Comparison of ENCODE assay signal across 8 cellular contexts in genomic region chr20:44959896-44960852, GRCh38. TPM values are rescaled to one million over a fixed set of nuclear protein-coding genes. Genes with fewer than 3 reads are reported as not detected.
DNase-seq lines count a peak whose midpoint lies in the region; ATAC-seq and TF ChIP-seq lines count a peak whose summit lies in the region.

Gene TOMM34, minus strand, starts transcription at chr20:44960397. Its CDS starts 64 bp downstream, at chr20:44960333.

- DNase-seq in ELF-1 (ENCODE audit: low read depth, low spot score) (peak; percentile 94), H7 (peak; percentile 98), M059J (ENCODE audit: low read depth) (peak; percentile 96), fibroblast of mammary gland (ENCODE audit: low read depth) (peak; percentile 88), natural killer cell (peak; percentile 90)
- DNase-seq in activated T-helper 9 cell treated with anti-CD3 and anti-CD28 coated beads, Interleukin-2, amount 50 U/mL, for 16 hours (ENCODE audit: low read depth) = peak; percentile 95
- peak; percentile 85 to 92 (median 89) for DNase-seq in stimulated activated naive CD4-positive, alpha-beta T cell (lab: John Stamatoyannopoulos, UW)

- H3K27ac Mint-ChIP-seq in natural killer cell = peak within 1 kb of the TSS; percentile 82 to 88

- H3K36me3 ChIP-seq in H7 (replicated peaks; ENCODE audit: control insufficient read depth, insufficient read depth, low read length) = peaks cover 8% of the 10 kb centered on the region

- H3K4me3 Mint-ChIP-seq in natural killer cell = peak within 1 kb of the TSS; percentile 99

- peaks cover 32 to 35% of the 10 kb centered on the region in 2 donors for H3K4me1 Mint-ChIP-seq in natural killer cell

- TF ChIP-seq POLR2A in Raji (IDR thresholded peaks at IDR 0.05; ENCODE audit: insufficient read depth, low read depth, low read length) = peak; percentile 90

- H3K4me3 ChIP-seq in H7 (ENCODE audit: insufficient read depth, low read depth, low read length) (peak within 1 kb of the TSS; percentile 88), fibroblast of mammary gland (ENCODE audit: control insufficient read depth, low read depth, low read length) (peak within 1 kb of the TSS; percentile 65)

- H3K36me3 Mint-ChIP-seq in natural killer cell = peaks cover 8% of the 10 kb centered on the region

- peak; percentile 93 to 97 (median 96) for ATAC-seq in natural killer cell

- intact Hi-C loops in natural killer cell (cut with micrococcal nuclease) = loop anchor here (5.0 kb wide), 2 partner anchors 32 to 137 kb away; no protein-coding TSS in a partner anchor

- H3K27me3 Mint-ChIP-seq in natural killer cell (ENCODE audit: low read depth in 2 of 2) = no peaks in the 10 kb centered on the region

- no peak for TF ChIP-seq CTCF in fibroblast of mammary gland (conservative IDR thresholded peaks at IDR 0.05; ENCODE audit: control insufficient read depth, insufficient read depth, low read depth, low read length)
- no peak for TF ChIP-seq CTCF in natural killer cell (IDR thresholded peaks at IDR 0.05)

- peaks cover 6% of the 10 kb centered on the region for H3K27me3 ChIP-seq in H7 (ENCODE audit: control insufficient read depth, insufficient read depth, low read length)

- no peaks in the 10 kb centered on the region for H3K9me3 Mint-ChIP-seq in natural killer cell

RNA-seq across cellular contexts. Expression of gene TOMM34, which starts in this region (rescaled TPM):
- total RNA-seq in H7 (2014; rRNA removed; shearing (Covaris generic)) = 45.3 and 49.4 TPM in 2 replicates
- 113 and 118 TPM in 2 replicates for total RNA-seq in M059J (2014; rRNA removed; shearing (Covaris generic))
- total RNA-seq in natural killer cell = 1 to 10 TPM; 8.5 to 9.2 (median 8.8) TPM

Comparison
In these comparisons a context has a peak if more than half of its experiments do, and no peak if none do; other contexts are left out.
1. Peak in every context shown above with its lines: DNase-seq, ATAC-seq and H3K4me3 ChIP-seq.